Comparison of ENCODE assay signal across 21 cellular contexts in genomic region chr22:36636916-36637315, GRCh38.
"Had no signal": no experiment of that assay in that cellular context is flagged by ENCODE, and none has a peak within 500 bp of the region (broad histone marks: within the 10 kb centered on the region; RNA-seq: fewer than 3 reads in every experiment).

No MANE protein-coding gene starts in this region.

- H3K36me3 ChIP-seq: tibial nerve had no signal

- H3K4me1 ChIP-seq: body of pancreas, tibial nerve had no signal

- H3K36me3 Mint-ChIP-seq: activated naive CD8-positive, alpha-beta T cell treated with anti-CD3 and anti-CD28 coated beads, Interleukin-2, amount 10 ng/mL, durations not matched to agents 7 days and 5 days; memory B cell; naive B cell had no signal

- H3K27ac ChIP-seq: body of pancreas, coronary artery, tibial nerve had no signal

- H3K4me3 ChIP-seq: body of pancreas, coronary artery, mucosa of descending colon, tibial nerve had no signal

- H3K9me3 Mint-ChIP-seq: activated CD4-positive, alpha-beta memory T cell treated with anti-CD3 and anti-CD28 coated beads, Interleukin-2, amount 10 ng/mL, durations not matched to agents 7 days and 5 days; activated naive CD8-positive, alpha-beta T cell treated with anti-CD3 and anti-CD28 coated beads, Interleukin-2, amount 10 ng/mL, durations not matched to agents 7 days and 5 days; activated T-helper 2 cell treated with anti-CD3 and anti-CD28 coated beads, Interferon-gamma antibody, Interleukin-2, Interleukin-4, amounts not matched to agents 10 μg/mL and 5 μg/mL and 100 μg/mL, durations not matched to agents 14 hours and 24 hours and 36 hours; central memory CD8-positive, alpha-beta T cell; memory B cell; naive B cell; neural crest cell had no signal

- H3K27ac Mint-ChIP-seq: activated CD4-positive, alpha-beta memory T cell treated with anti-CD3 and anti-CD28 coated beads, Interleukin-2, amount 10 ng/mL, durations not matched to agents 7 days and 5 days; activated naive CD8-positive, alpha-beta T cell treated with anti-CD3 and anti-CD28 coated beads, Interleukin-2, amount 10 ng/mL, durations not matched to agents 7 days and 5 days; activated T-helper 2 cell treated with anti-CD3 and anti-CD28 coated beads, Interferon-gamma antibody, Interleukin-2, Interleukin-4, amounts not matched to agents 10 μg/mL and 5 μg/mL and 100 μg/mL, durations not matched to agents 14 hours and 24 hours and 36 hours; memory B cell; naive B cell; progenitor cell of endocrine pancreas had no signal

- H3K27me3 ChIP-seq: body of pancreas had no signal

- ATAC-seq: body of pancreas; mucosa of descending colon; stimulated activated naive CD8-positive, alpha-beta T cell treated with anti-CD3 and anti-CD28 coated beads, Interleukin-15, Interleukin-2, amounts not matched to agents 100 U/mL and 50 U/mL, for 24 hours had no signal

- DNase-seq: activated CD4-positive, alpha-beta memory T cell treated with anti-CD3 and anti-CD28 coated beads, Interleukin-2, amount 10 ng/mL, durations not matched to agents 7 days and 5 days; activated CD4-positive, alpha-beta T cell treated with anti-CD3 and anti-CD28 coated beads for 48 hours; activated CD4-positive, CD25-positive, alpha-beta regulatory T cell; activated naive CD4-positive, alpha-beta T cell treated with Interleukin-2 at 50 U/mL for 16 hours; activated naive CD8-positive, alpha-beta T cell treated with anti-CD3 and anti-CD28 coated beads, Interleukin-2, amount 10 ng/mL, durations not matched to agents 7 days and 5 days; activated T-cell treated with anti-CD3 and anti-CD28 coated beads, Interleukin-2, amount 50 U/mL, for 1 hour; body of pancreas; head of caudate nucleus; mucosa of descending colon; naive B cell; stimulated activated CD4-positive, alpha-beta T cell treated with anti-CD3 and anti-CD28 coated beads, Interleukin-2, amount 100 ng/mL, for 24 hours; stimulated activated naive CD8-positive, alpha-beta T cell treated with anti-CD3 and anti-CD28 coated beads, Interleukin-15, Interleukin-2, amounts not matched to agents 100 U/mL and 50 U/mL, for 24 hours had no signal

- H3K4me1 Mint-ChIP-seq: activated CD4-positive, alpha-beta memory T cell treated with anti-CD3 and anti-CD28 coated beads, Interleukin-2, amount 10 ng/mL, durations not matched to agents 7 days and 5 days; activated naive CD8-positive, alpha-beta T cell treated with anti-CD3 and anti-CD28 coated beads, Interleukin-2, amount 10 ng/mL, durations not matched to agents 7 days and 5 days; central memory CD8-positive, alpha-beta T cell; memory B cell; naive B cell; neural crest cell had no signal

- H3K4me3 Mint-ChIP-seq: activated CD4-positive, alpha-beta memory T cell treated with anti-CD3 and anti-CD28 coated beads, Interleukin-2, amount 10 ng/mL, durations not matched to agents 7 days and 5 days; activated naive CD8-positive, alpha-beta T cell treated with anti-CD3 and anti-CD28 coated beads, Interleukin-2, amount 10 ng/mL, durations not matched to agents 7 days and 5 days; central memory CD8-positive, alpha-beta T cell; memory B cell; naive B cell; neural crest cell had no signal

- H3K9me3 ChIP-seq: body of pancreas, mucosa of descending colon, tibial nerve had no signal

- FAIRE-seq: frontal cortex, urothelium cell line had no signal
